ENCODE assay signal across 9 cellular contexts in the genomic region with DNA sequence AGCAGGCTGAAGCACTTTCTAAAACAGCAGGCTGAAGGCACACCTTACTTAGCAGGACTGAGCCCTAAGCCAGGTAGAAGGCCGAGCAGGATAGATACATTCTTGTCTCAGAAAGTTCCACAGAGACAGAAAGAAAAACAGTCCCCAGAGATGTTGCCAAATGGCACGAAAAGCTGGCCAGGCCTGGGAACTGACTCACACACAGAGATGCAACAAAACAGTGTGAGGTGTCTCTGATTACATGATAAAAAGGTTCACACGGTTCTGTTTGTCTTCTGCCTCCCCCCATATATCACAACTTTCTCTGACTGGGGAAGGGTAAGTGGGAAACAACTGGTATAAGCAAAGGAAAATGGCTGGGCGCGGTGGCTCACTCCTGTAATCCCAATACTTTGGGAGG. TPM values are rescaled to one million over a fixed set of nuclear protein-coding genes. Genes with fewer than 3 reads are reported as not detected.
DNase-seq lines count a peak whose midpoint lies in the region; ATAC-seq and TF ChIP-seq lines count a peak whose summit lies in the region.
"Had no signal": no experiment of that assay in that cellular context is flagged by ENCODE, and none has a peak within 500 bp of the region (broad histone marks: within the 10 kb centered on the region; RNA-seq: fewer than 3 reads in every experiment).

No MANE protein-coding gene starts in this region.

- H3K4me3 Mint-ChIP-seq in activated naive CD8-positive, alpha-beta T cell = no peak overlapping the region
- no peak overlapping the region for H3K4me3 Mint-ChIP-seq in activated naive CD8-positive, alpha-beta T cell treated with anti-CD3 and anti-CD28 coated beads, Interleukin-2, amount 50 U/mL, for 24 hours
- H3K4me3 Mint-ChIP-seq in memory B cell = peak overlapping the region; percentile 65

- H3K27me3 ChIP-seq in breast epithelium (no peaks in the 10 kb centered on the region), upper lobe of left lung (no peaks in the 10 kb centered on the region)

- H3K27ac ChIP-seq in breast epithelium (peak overlapping the region; percentile 99), upper lobe of left lung (peak overlapping the region; percentile 7 to 100 (median 99))

- H3K9me3 ChIP-seq in breast epithelium (no peaks in the 10 kb centered on the region), upper lobe of left lung (no peaks in the 10 kb centered on the region)

- no peaks in the 10 kb centered on the region for H3K27me3 Mint-ChIP-seq in activated naive CD8-positive, alpha-beta T cell
- no peaks in the 10 kb centered on the region for H3K27me3 Mint-ChIP-seq in activated naive CD8-positive, alpha-beta T cell treated with anti-CD3 and anti-CD28 coated beads, Interleukin-2, amount 50 U/mL, for 24 hours
- H3K27me3 Mint-ChIP-seq in memory B cell = no peaks in the 10 kb centered on the region

- DNase-seq in activated naive CD8-positive, alpha-beta T cell treated with anti-CD3 and anti-CD28 coated beads, Interleukin-2, amount 50 U/mL, for 24 hours = no peak
- peak in 1 of 2 donors; percentile 55 for DNase-seq in breast epithelium (ENCODE audit: low spot score in 2 of 2)
- no peak for DNase-seq in memory B cell (ENCODE audit: low spot score in 2 of 2)
- no peak for DNase-seq in upper lobe of left lung
- DNase-seq in COR-L47 (lab: John Stamatoyannopoulos, UW) = no peak
- DNase-seq in MV-4-11 (lab: John Stamatoyannopoulos, UW) = no peak
- DNase-seq in activated CD4-positive, alpha-beta T cell treated with anti-CD3 and anti-CD28 coated beads for 4 hours = no peak

- TF ChIP-seq CTCF in breast epithelium (IDR thresholded peaks at IDR 0.05) (no peak), upper lobe of left lung (IDR thresholded peaks at IDR 0.05) (no peak)

- intact Hi-C loops in breast epithelium (cut with DNase I; ENCODE audit: low total_unique reads) = no loop called here

- no peak for TF ChIP-seq EP300 in upper lobe of left lung (IDR thresholded peaks at IDR 0.05)

- TF ChIP-seq POLR2A in breast epithelium (IDR thresholded peaks at IDR 0.05) (no peak), upper lobe of left lung (IDR thresholded peaks at IDR 0.05) (no peak)

- H3K36me3 Mint-ChIP-seq in activated naive CD8-positive, alpha-beta T cell = no peaks in the 10 kb centered on the region
- H3K36me3 Mint-ChIP-seq in activated naive CD8-positive, alpha-beta T cell treated with anti-CD3 and anti-CD28 coated beads, Interleukin-2, amount 50 U/mL, for 24 hours (ENCODE audit: low read depth) = peaks cover 3% of the 10 kb centered on the region
- H3K36me3 Mint-ChIP-seq in memory B cell = peaks cover 6% of the 10 kb centered on the region

- peaks cover 5 to 27% of the 10 kb centered on the region in 2 donors for H3K4me1 ChIP-seq in breast epithelium
- peaks cover 38 to 46% (median 42%) of the 10 kb centered on the region in 4 donors for H3K4me1 ChIP-seq in upper lobe of left lung

- H3K9me3 Mint-ChIP-seq in activated naive CD8-positive, alpha-beta T cell (ENCODE audit: low read depth) = no peaks in the 10 kb centered on the region
- H3K9me3 Mint-ChIP-seq in activated naive CD8-positive, alpha-beta T cell treated with anti-CD3 and anti-CD28 coated beads, Interleukin-2, amount 50 U/mL, for 24 hours = no peaks in the 10 kb centered on the region
- H3K9me3 Mint-ChIP-seq in memory B cell = no peaks in the 10 kb centered on the region

- no peak for ATAC-seq in activated naive CD8-positive, alpha-beta T cell treated with anti-CD3 and anti-CD28 coated beads, Interleukin-2, amount 50 U/mL, for 24 hours
- ATAC-seq in memory B cell (ENCODE audit: low read depth) (no peak), upper lobe of left lung (ENCODE audit: low FRiP score in 2 of 2) (no peak)
- ATAC-seq: activated CD4-positive, CD25-positive, alpha-beta regulatory T cell treated with anti-CD3 and anti-CD28 coated beads, Interleukin-2, amount 50 U/mL, for 24 hours had no signal

- H3K36me3 ChIP-seq in breast epithelium (no peaks in the 10 kb centered on the region), upper lobe of left lung (peaks cover 23 to 43% (median 35%) of the 10 kb centered on the region in 4 donors)

- H3K27ac Mint-ChIP-seq in activated naive CD8-positive, alpha-beta T cell = peak overlapping the region; percentile 22
- H3K27ac Mint-ChIP-seq in activated naive CD8-positive, alpha-beta T cell treated with anti-CD3 and anti-CD28 coated beads, Interleukin-2, amount 50 U/mL, for 24 hours = no peak overlapping the region
- no peak overlapping the region for H3K27ac Mint-ChIP-seq in memory B cell

- H3K4me3 ChIP-seq in breast epithelium = peak overlapping the region in 2 of 3 donors; percentile 52 to 91
- peak overlapping the region in 1 of 4 donors; percentile 94 for H3K4me3 ChIP-seq in upper lobe of left lung

- peaks cover 33% of the 10 kb centered on the region for H3K4me1 Mint-ChIP-seq in activated naive CD8-positive, alpha-beta T cell (ENCODE audit: low read depth)
- H3K4me1 Mint-ChIP-seq in activated naive CD8-positive, alpha-beta T cell treated with anti-CD3 and anti-CD28 coated beads, Interleukin-2, amount 50 U/mL, for 24 hours = peaks cover 31% of the 10 kb centered on the region
- H3K4me1 Mint-ChIP-seq in memory B cell = peaks cover 16% of the 10 kb centered on the region

- WGBS in upper lobe of left lung, 2 donors = 75 to 80% methylated on average over 5 of the region's 5 CpGs

RNA-seq across cellular contexts. Expression of gene WBP2, which starts 1.7 kb away (rescaled TPM):
- 10 to 100 TPM; 44.9 to 63.2 (median 62.9) TPM for total RNA-seq in breast epithelium
- 100 to 1,000 TPM in 2 of 6 donors, 10 to 100 TPM in 4; 70.1 to 183 (median 87.8) TPM for total RNA-seq in upper lobe of left lung

RNA-seq across cellular contexts. Expression of gene UNC13D, which starts 9.2 kb away (rescaled TPM):
- total RNA-seq in breast epithelium (10 to 100 TPM in 1 of 3 donors, 1 to 10 TPM in 2; 5.6 to 15.5 (median 8.5) TPM), upper lobe of left lung (100 to 1,000 TPM in 4 of 6 donors, 10 to 100 TPM in 2; 38.0 to 243 (median 123) TPM)

RNA-seq across cellular contexts. Expression of gene TRIM47, which starts 25.0 kb away (rescaled TPM):
- total RNA-seq in breast epithelium (10 to 100 TPM; 15.4 to 26.1 (median 23.3) TPM), upper lobe of left lung (10 to 100 TPM; 20.1 to 55.6 (median 33.3) TPM)

RNA-seq across cellular contexts. Expression of gene TRIM65, which starts 43.3 kb away (rescaled TPM):
- total RNA-seq in breast epithelium = 10 to 100 TPM; 16.7 to 28.8 (median 23.3) TPM
- total RNA-seq in upper lobe of left lung = 10 to 100 TPM; 23.4 to 35.1 (median 28.2) TPM

RNA-seq across cellular contexts. Expression of gene MRPL38, which starts 51.3 kb away (rescaled TPM):
- total RNA-seq in breast epithelium (10 to 100 TPM; 29.4 to 39.0 (median 36.6) TPM), upper lobe of left lung (100 to 1,000 TPM in 1 of 6 donors, 10 to 100 TPM in 5; 35.4 to 115 (median 77.0) TPM)
